Comparison of ENCODE assay signal across 18 cellular contexts in genomic region chr7:43076606-43077005, GRCh38. TPM values are rescaled to one million over a fixed set of nuclear protein-coding genes. Genes with fewer than 3 reads are reported as not detected.
A peak's percentile ranks its signal among the peaks of the same experiment; 100 is the strongest.
DNase-seq lines count a peak whose midpoint lies in the region; ATAC-seq and TF ChIP-seq lines count a peak whose summit lies in the region.
"Had no signal": no experiment of that assay in that cellular context is flagged by ENCODE, and none has a peak within 500 bp of the region (broad histone marks: within the 10 kb centered on the region; RNA-seq: fewer than 3 reads in every experiment).

No MANE protein-coding gene starts in this region.

- CTCF ChIA-PET in activated CD8-positive, alpha-beta T cell treated with anti-CD3 and anti-CD28 coated beads for 36 hours (lab: Charles Lee): interaction anchor here (1.4 to 2.4 kb wide), 2 partner anchors 135 to 148 kb away, joined by 4 to 9 read pairs; no protein-coding TSS in a partner anchor
- CTCF ChIA-PET in activated CD8-positive, alpha-beta T cell treated with anti-CD3 and anti-CD28 coated beads, Interleukin-2, amount 10 ng/mL, durations not matched to agents 7 days and 5 days (lab: Charles Lee): interaction anchor here (1.1 kb wide), 1 partner anchor 31 kb away, joined by 3 read pairs; no protein-coding TSS in a partner anchor
- CTCF ChIA-PET in WTC11 (lab: Charles Lee): interaction anchor here (0.9 to 2.9 kb wide), 8 partner anchors 10 to 363 kb away, joined by 3 to 23 read pairs (median 5); no protein-coding TSS in a partner anchor

- H3K36me3 Mint-ChIP-seq in activated CD8-positive, alpha-beta T cell treated with anti-CD3 and anti-CD28 coated beads for 36 hours (ENCODE audit: low read depth): no peaks in the 10 kb centered on the region
- no peaks in the 10 kb centered on the region for H3K36me3 Mint-ChIP-seq in activated CD8-positive, alpha-beta T cell treated with anti-CD3 and anti-CD28 coated beads, Interleukin-2, amount 10 ng/mL, durations not matched to agents 7 days and 5 days (ENCODE audit: low read depth)
- H3K36me3 Mint-ChIP-seq in HFFc6 (ENCODE audit: low read depth): no peaks in the 10 kb centered on the region
- H3K36me3 Mint-ChIP-seq in WTC11: no peaks in the 10 kb centered on the region
- H3K36me3 Mint-ChIP-seq: CD4-positive, alpha-beta memory T cell had no signal

- peak; percentile 12 for ATAC-seq in activated CD8-positive, alpha-beta T cell treated with anti-CD3 and anti-CD28 coated beads for 36 hours
- no peak for ATAC-seq in activated CD8-positive, alpha-beta T cell treated with anti-CD3 and anti-CD28 coated beads, Interleukin-2, amount 10 ng/mL, durations not matched to agents 7 days and 5 days
- ATAC-seq in WTC11: no peak
- ATAC-seq: A549, PC-3 had no signal

- H3K9me3 Mint-ChIP-seq in activated CD8-positive, alpha-beta T cell treated with anti-CD3 and anti-CD28 coated beads for 36 hours: no peaks in the 10 kb centered on the region
- peaks cover 6% of the 10 kb centered on the region for H3K9me3 Mint-ChIP-seq in activated CD8-positive, alpha-beta T cell treated with anti-CD3 and anti-CD28 coated beads, Interleukin-2, amount 10 ng/mL, durations not matched to agents 7 days and 5 days (ENCODE audit: insufficient read depth)
- H3K9me3 Mint-ChIP-seq in HFFc6 (no peaks in the 10 kb centered on the region), WTC11 (peaks cover 6% of the 10 kb centered on the region; the same call in 1 of the 2 replicates)

- no peak for TF ChIP-seq POLR2A in thyroid gland (IDR thresholded peaks at IDR 0.05)

- no peaks in the 10 kb centered on the region for H3K9me3 ChIP-seq in thyroid gland
- H3K9me3 ChIP-seq: A549, SJSA1 had no signal

- peaks cover 24% of the 10 kb centered on the region for H3K27me3 Mint-ChIP-seq in activated CD8-positive, alpha-beta T cell treated with anti-CD3 and anti-CD28 coated beads for 36 hours
- peaks cover 14% of the 10 kb centered on the region for H3K27me3 Mint-ChIP-seq in activated CD8-positive, alpha-beta T cell treated with anti-CD3 and anti-CD28 coated beads, Interleukin-2, amount 10 ng/mL, durations not matched to agents 7 days and 5 days (ENCODE audit: low read depth)
- H3K27me3 Mint-ChIP-seq in HFFc6 (ENCODE audit: insufficient read depth) (no peaks in the 10 kb centered on the region; the same call in 1 of the 2 replicates), WTC11 (ENCODE audit: low read depth) (no peaks in the 10 kb centered on the region)

- no peaks in the 10 kb centered on the region for H3K27me3 ChIP-seq in thyroid gland
- H3K27me3 ChIP-seq: SJSA1 had no signal

- intact Hi-C loops in activated CD8-positive, alpha-beta T cell treated with anti-CD3 and anti-CD28 coated beads for 36 hours (cut with micrococcal nuclease): no loop called here
- intact Hi-C loops in thyroid gland (cut with DNase I): no loop called here

- 59 to 63% methylated on average over 14 of the region's 14 CpGs for WGBS in thyroid gland, 2 donors

- H3K4me3 ChIP-seq in thyroid gland (replicated peaks in 1 of 3): no peak overlapping the region
- H3K4me3 ChIP-seq: A549, SJSA1 had no signal

- H3K4me1 ChIP-seq in thyroid gland: peaks cover 4 to 22% of the 10 kb centered on the region in 2 donors
- H3K4me1 ChIP-seq: A549 had no signal

- no peak overlapping the region for H3K27ac ChIP-seq in thyroid gland
- H3K27ac ChIP-seq: A549, SJSA1 had no signal

- H3K27ac Mint-ChIP-seq in activated CD8-positive, alpha-beta T cell treated with anti-CD3 and anti-CD28 coated beads for 36 hours: no peak overlapping the region
- no peak overlapping the region for H3K27ac Mint-ChIP-seq in activated CD8-positive, alpha-beta T cell treated with anti-CD3 and anti-CD28 coated beads, Interleukin-2, amount 10 ng/mL, durations not matched to agents 7 days and 5 days
- no peak overlapping the region for H3K27ac Mint-ChIP-seq in HFFc6
- H3K27ac Mint-ChIP-seq in WTC11: peak overlapping the region; percentile 25; the same call in 1 of the 2 replicates
- H3K27ac Mint-ChIP-seq: CD4-positive, alpha-beta memory T cell had no signal

- POLR2A ChIA-PET in activated CD8-positive, alpha-beta T cell treated with anti-CD3 and anti-CD28 coated beads for 36 hours (lab: Charles Lee): no interaction called here
- POLR2A ChIA-PET in activated CD8-positive, alpha-beta T cell treated with anti-CD3 and anti-CD28 coated beads, Interleukin-2, amount 10 ng/mL, durations not matched to agents 7 days and 5 days (lab: Charles Lee): interaction anchor here (0.7 kb wide), 1 partner anchor 10 kb away, joined by 3 read pairs; no protein-coding TSS in a partner anchor
- POLR2A ChIA-PET in WTC11 (lab: Charles Lee): interaction anchor here (0.7 kb wide), 1 partner anchor 85 kb away, joined by 3 read pairs; no protein-coding TSS in a partner anchor

- TF ChIP-seq CTCF in activated CD8-positive, alpha-beta T cell treated with anti-CD3 and anti-CD28 coated beads for 36 hours (IDR thresholded peaks at IDR 0.05): no peak
- no peak for TF ChIP-seq CTCF in HFFc6 (IDR thresholded peaks at IDR 0.05)
- no peak for TF ChIP-seq CTCF in WTC11 (IDR thresholded peaks at IDR 0.05)
- no peak for TF ChIP-seq CTCF in thyroid gland (IDR thresholded peaks at IDR 0.05)

- no peaks in the 10 kb centered on the region for H3K36me3 ChIP-seq in thyroid gland
- H3K36me3 ChIP-seq: SJSA1 had no signal

- H3K4me3 Mint-ChIP-seq in activated CD8-positive, alpha-beta T cell treated with anti-CD3 and anti-CD28 coated beads for 36 hours: no peak overlapping the region
- no peak overlapping the region for H3K4me3 Mint-ChIP-seq in activated CD8-positive, alpha-beta T cell treated with anti-CD3 and anti-CD28 coated beads, Interleukin-2, amount 10 ng/mL, durations not matched to agents 7 days and 5 days
- H3K4me3 Mint-ChIP-seq in HFFc6: peak overlapping the region; percentile 19; the same call in 1 of the 2 replicates
- no peak overlapping the region for H3K4me3 Mint-ChIP-seq in WTC11
- H3K4me3 Mint-ChIP-seq: CD4-positive, alpha-beta memory T cell had no signal

- peaks cover 5% of the 10 kb centered on the region for H3K4me1 Mint-ChIP-seq in activated CD8-positive, alpha-beta T cell treated with anti-CD3 and anti-CD28 coated beads for 36 hours (ENCODE audit: low read depth)
- H3K4me1 Mint-ChIP-seq in activated CD8-positive, alpha-beta T cell treated with anti-CD3 and anti-CD28 coated beads, Interleukin-2, amount 10 ng/mL, durations not matched to agents 7 days and 5 days (ENCODE audit: low read depth): no peaks in the 10 kb centered on the region
- H3K4me1 Mint-ChIP-seq in HFFc6 (ENCODE audit: low read depth): peaks cover 18% of the 10 kb centered on the region
- H3K4me1 Mint-ChIP-seq in WTC11: peaks cover 45% of the 10 kb centered on the region
- H3K4me1 Mint-ChIP-seq: CD4-positive, alpha-beta memory T cell had no signal

- DNase-seq in activated CD8-positive, alpha-beta T cell treated with anti-CD3 and anti-CD28 coated beads for 36 hours: no peak
- no peak for DNase-seq in activated CD8-positive, alpha-beta T cell treated with anti-CD3 and anti-CD28 coated beads, Interleukin-2, amount 10 ng/mL, durations not matched to agents 7 days and 5 days
- no peak for DNase-seq in HFFc6
- DNase-seq in WTC11 (ENCODE audit: low spot score): no peak
- peak; percentile 11 to 15 for DNase-seq in thyroid gland
- no peak for DNase-seq in activated CD8-positive, alpha-beta memory T cell treated with anti-CD3 and anti-CD28 coated beads, Interleukin-2, amount 50 U/mL, for 4 hours
- DNase-seq in NCI-H526 treated with DMSO at 0.1 percent for 48 hours (lab: John Stamatoyannopoulos, UW): no peak
- DNase-seq in NCI-H226: no peak
- DNase-seq: AML-193; CD4-positive, alpha-beta memory T cell; DND-41; Kasumi-1; NCI-H1417 treated with DMSO at 0.1 percent for 48 hours; NCI-H2029 treated with DMSO at 0.1 percent for 48 hours; NCI-H524; PC-3 had no signal

TF ChIP-seq in WTC11, 78 proteins besides CTCF, POLR2A, EP300 and RAD21:
- TF ChIP-seq HMGXB4 (CRISPR knock-in tag; IDR thresholded peaks at IDR 0.05): no peak
- TF ChIP-seq ZSCAN18 (CRISPR knock-in tag; IDR thresholded peaks at IDR 0.05): no peak
- TF ChIP-seq MXD4 (CRISPR knock-in tag; IDR thresholded peaks at IDR 0.05; ENCODE audit: borderline replicate concordance): no peak
- TF ChIP-seq NFE2L1 (CRISPR knock-in tag; IDR thresholded peaks at IDR 0.05): no peak
- no peak for TF ChIP-seq MAX (CRISPR knock-in tag; IDR thresholded peaks at IDR 0.05)
TF ChIP-seq in WTC11: peak in this region for 0.

RNA-seq across cellular contexts. Expression of gene HECW1, which starts 35.8 kb away (rescaled TPM):
- total RNA-seq in activated CD8-positive, alpha-beta T cell treated with anti-CD3 and anti-CD28 coated beads for 36 hours: not detected
- not detected for total RNA-seq in activated CD8-positive, alpha-beta T cell treated with anti-CD3 and anti-CD28 coated beads, Interleukin-2, amount 10 ng/mL, durations not matched to agents 7 days and 5 days
- total RNA-seq in HFFc6 (2021; fragmentation: NEBNext Ultra II Directional; extraction: Animal tissue kit (Norgen Biotek cat#: 25700)): 1 to 10 TPM; 3.4 to 6.5 (median 5.3) TPM
- total RNA-seq in WTC11 (2021) (4.9 to 6.1 TPM (median 5.4 TPM) in 3 replicates), thyroid gland (1 to 10 TPM in 3 of 4 donors, under 1 TPM in 1; 0.67 to 4.7 (median 2.3) TPM)
- total RNA-seq: CD4-positive, alpha-beta memory T cell had no signal

Comparison
In these comparisons a context has a peak if more than half of its experiments do, and no peak if none do; other contexts are left out.
1. DNase-seq: peak in thyroid gland (2 of 2); none in activated CD8-positive, alpha-beta T cell treated with anti-CD3 and anti-CD28 coated beads for 36 hours (single experiment), activated CD8-positive, alpha-beta T cell treated with anti-CD3 and anti-CD28 coated beads, Interleukin-2, amount 10 ng/mL, durations not matched to agents 7 days and 5 days (single experiment), HFFc6 (single experiment), WTC11 (single experiment), activated CD8-positive, alpha-beta memory T cell treated with anti-CD3 and anti-CD28 coated beads, Interleukin-2, amount 50 U/mL, for 4 hours (single experiment), NCI-H526 treated with DMSO at 0.1 percent for 48 hours (single experiment) and NCI-H226 (single experiment).